Comparison of ENCODE assay signal across 1 cellular context in the genomic region with DNA sequence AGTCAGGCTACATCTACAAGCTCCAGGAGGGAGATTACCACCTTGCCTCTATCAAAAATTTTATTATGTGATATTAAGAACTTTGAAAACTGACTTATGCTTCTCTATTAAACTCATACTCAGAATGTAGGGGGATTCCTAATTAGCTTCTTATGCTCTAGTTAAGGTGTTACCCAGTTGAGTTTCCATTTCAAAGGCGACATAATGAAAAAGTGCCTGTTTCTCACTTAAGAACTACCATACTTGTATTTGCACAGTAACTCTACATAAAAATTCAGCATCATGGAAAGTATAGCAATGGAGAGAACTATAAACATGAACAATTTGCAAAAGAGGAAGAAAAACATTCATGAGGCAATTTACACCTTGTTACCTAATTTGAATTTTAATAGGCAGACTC.
TF ChIP-seq lines count a peak whose summit lies in the region.

No MANE protein-coding gene starts in this region.

TF ChIP-seq in GM12878, 131 proteins besides CTCF, POLR2A, EP300 and RAD21 (continued from another document):
- TF ChIP-seq MEF2A (IDR thresholded peaks at IDR 0.05; ENCODE audit: insufficient read depth, low read depth, low read length) (no peak), PAX8 (IDR thresholded peaks at IDR 0.05) (no peak), TBL1XR1 (IDR thresholded peaks at IDR 0.05; ENCODE audit: low read depth, low read length) (no peak), ATF7 (IDR thresholded peaks at IDR 0.05; ENCODE audit: low read depth) (peak; percentile 60; the same call in 1 of the 2 replicates), ZNF24 (IDR thresholded peaks at IDR 0.05) (no peak), JUNB (IDR thresholded peaks at IDR 0.05) (no peak), HDAC2 (IDR thresholded peaks at IDR 0.05) (no peak), BMI1 (IDR thresholded peaks at IDR 0.05; ENCODE audit: borderline replicate concordance) (no peak), ZSCAN29 (IDR thresholded peaks at IDR 0.05) (no peak), RCOR1 (conservative IDR thresholded peaks at IDR 0.05; ENCODE audit: low read depth, low read length) (no peak), LARP7 (IDR thresholded peaks at IDR 0.05) (no peak), SPI1 (IDR thresholded peaks at IDR 0.05; ENCODE audit: borderline replicate concordance, insufficient read depth, low read depth, low read length) (no peak), SUZ12 (IDR thresholded peaks at IDR 0.05; ENCODE audit: unreplicated experiment) (no peak), CBX3 (IDR thresholded peaks at IDR 0.05; ENCODE audit: borderline replicate concordance, low read depth) (no peak)
- TF ChIP-seq, protein P1, sequence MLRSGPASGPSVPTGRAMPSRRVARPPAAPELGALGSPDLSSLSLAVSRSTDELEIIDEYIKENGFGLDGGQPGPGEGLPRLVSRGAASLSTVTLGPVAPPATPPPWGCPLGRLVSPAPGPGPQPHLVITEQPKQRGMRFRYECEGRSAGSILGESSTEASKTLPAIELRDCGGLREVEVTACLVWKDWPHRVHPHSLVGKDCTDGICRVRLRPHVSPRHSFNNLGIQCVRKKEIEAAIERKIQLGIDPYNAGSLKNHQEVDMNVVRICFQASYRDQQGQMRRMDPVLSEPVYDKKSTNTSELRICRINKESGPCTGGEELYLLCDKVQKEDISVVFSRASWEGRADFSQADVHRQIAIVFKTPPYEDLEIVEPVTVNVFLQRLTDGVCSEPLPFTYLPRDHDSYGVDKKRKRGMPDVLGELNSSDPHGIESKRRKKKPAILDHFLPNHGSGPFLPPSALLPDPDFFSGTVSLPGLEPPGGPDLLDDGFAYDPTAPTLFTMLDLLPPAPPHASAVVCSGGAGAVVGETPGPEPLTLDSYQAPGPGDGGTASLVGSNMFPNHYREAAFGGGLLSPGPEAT (IDR thresholded peaks at IDR 0.05; ENCODE audit: low read depth): peak; percentile 82
- TF ChIP-seq, protein P2, sequence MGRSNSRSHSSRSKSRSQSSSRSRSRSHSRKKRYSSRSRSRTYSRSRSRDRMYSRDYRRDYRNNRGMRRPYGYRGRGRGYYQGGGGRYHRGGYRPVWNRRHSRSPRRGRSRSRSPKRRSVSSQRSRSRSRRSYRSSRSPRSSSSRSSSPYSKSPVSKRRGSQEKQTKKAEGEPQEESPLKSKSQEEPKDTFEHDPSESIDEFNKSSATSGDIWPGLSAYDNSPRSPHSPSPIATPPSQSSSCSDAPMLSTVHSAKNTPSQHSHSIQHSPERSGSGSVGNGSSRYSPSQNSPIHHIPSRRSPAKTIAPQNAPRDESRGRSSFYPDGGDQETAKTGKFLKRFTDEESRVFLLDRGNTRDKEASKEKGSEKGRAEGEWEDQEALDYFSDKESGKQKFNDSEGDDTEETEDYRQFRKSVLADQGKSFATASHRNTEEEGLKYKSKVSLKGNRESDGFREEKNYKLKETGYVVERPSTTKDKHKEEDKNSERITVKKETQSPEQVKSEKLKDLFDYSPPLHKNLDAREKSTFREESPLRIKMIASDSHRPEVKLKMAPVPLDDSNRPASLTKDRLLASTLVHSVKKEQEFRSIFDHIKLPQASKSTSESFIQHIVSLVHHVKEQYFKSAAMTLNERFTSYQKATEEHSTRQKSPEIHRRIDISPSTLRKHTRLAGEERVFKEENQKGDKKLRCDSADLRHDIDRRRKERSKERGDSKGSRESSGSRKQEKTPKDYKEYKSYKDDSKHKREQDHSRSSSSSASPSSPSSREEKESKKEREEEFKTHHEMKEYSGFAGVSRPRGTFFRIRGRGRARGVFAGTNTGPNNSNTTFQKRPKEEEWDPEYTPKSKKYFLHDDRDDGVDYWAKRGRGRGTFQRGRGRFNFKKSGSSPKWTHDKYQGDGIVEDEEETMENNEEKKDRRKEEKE (IDR thresholded peaks at IDR 0.05): no peak
- TF ChIP-seq, protein P3, sequence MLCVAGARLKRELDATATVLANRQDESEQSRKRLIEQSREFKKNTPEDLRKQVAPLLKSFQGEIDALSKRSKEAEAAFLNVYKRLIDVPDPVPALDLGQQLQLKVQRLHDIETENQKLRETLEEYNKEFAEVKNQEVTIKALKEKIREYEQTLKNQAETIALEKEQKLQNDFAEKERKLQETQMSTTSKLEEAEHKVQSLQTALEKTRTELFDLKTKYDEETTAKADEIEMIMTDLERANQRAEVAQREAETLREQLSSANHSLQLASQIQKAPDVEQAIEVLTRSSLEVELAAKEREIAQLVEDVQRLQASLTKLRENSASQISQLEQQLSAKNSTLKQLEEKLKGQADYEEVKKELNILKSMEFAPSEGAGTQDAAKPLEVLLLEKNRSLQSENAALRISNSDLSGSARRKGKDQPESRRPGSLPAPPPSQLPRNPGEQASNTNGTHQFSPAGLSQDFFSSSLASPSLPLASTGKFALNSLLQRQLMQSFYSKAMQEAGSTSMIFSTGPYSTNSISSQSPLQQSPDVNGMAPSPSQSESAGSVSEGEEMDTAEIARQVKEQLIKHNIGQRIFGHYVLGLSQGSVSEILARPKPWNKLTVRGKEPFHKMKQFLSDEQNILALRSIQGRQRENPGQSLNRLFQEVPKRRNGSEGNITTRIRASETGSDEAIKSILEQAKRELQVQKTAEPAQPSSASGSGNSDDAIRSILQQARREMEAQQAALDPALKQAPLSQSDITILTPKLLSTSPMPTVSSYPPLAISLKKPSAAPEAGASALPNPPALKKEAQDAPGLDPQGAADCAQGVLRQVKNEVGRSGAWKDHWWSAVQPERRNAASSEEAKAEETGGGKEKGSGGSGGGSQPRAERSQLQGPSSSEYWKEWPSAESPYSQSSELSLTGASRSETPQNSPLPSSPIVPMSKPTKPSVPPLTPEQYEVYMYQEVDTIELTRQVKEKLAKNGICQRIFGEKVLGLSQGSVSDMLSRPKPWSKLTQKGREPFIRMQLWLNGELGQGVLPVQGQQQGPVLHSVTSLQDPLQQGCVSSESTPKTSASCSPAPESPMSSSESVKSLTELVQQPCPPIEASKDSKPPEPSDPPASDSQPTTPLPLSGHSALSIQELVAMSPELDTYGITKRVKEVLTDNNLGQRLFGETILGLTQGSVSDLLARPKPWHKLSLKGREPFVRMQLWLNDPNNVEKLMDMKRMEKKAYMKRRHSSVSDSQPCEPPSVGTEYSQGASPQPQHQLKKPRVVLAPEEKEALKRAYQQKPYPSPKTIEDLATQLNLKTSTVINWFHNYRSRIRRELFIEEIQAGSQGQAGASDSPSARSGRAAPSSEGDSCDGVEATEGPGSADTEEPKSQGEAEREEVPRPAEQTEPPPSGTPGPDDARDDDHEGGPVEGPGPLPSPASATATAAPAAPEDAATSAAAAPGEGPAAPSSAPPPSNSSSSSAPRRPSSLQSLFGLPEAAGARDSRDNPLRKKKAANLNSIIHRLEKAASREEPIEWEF (IDR thresholded peaks at IDR 0.05; ENCODE audit: insufficient replicate concordance, low read depth, low read length): no peak
- TF ChIP-seq, protein P4, sequence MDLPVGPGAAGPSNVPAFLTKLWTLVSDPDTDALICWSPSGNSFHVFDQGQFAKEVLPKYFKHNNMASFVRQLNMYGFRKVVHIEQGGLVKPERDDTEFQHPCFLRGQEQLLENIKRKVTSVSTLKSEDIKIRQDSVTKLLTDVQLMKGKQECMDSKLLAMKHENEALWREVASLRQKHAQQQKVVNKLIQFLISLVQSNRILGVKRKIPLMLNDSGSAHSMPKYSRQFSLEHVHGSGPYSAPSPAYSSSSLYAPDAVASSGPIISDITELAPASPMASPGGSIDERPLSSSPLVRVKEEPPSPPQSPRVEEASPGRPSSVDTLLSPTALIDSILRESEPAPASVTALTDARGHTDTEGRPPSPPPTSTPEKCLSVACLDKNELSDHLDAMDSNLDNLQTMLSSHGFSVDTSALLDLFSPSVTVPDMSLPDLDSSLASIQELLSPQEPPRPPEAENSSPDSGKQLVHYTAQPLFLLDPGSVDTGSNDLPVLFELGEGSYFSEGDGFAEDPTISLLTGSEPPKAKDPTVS (IDR thresholded peaks at IDR 0.05; ENCODE audit: low read depth, low read length): no peak
- TF ChIP-seq, protein P5, sequence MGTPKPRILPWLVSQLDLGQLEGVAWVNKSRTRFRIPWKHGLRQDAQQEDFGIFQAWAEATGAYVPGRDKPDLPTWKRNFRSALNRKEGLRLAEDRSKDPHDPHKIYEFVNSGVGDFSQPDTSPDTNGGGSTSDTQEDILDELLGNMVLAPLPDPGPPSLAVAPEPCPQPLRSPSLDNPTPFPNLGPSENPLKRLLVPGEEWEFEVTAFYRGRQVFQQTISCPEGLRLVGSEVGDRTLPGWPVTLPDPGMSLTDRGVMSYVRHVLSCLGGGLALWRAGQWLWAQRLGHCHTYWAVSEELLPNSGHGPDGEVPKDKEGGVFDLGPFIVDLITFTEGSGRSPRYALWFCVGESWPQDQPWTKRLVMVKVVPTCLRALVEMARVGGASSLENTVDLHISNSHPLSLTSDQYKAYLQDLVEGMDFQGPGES (IDR thresholded peaks at IDR 0.05): no peak
